ENCODE assay signal across 8 cellular contexts in genomic region chr3:13479582-13480339, GRCh38. TPM values are rescaled to one million over a fixed set of nuclear protein-coding genes. Genes with fewer than 3 reads are reported as not detected.
DNase-seq lines count a peak whose midpoint lies in the region; ATAC-seq and TF ChIP-seq lines count a peak whose summit lies in the region.

HDAC11 (plus strand) TSS chr3:13480306; CDS start chr3:13480348, 42 bp downstream.

- H3K4me1 Mint-ChIP-seq in activated naive CD8-positive, alpha-beta T cell (ENCODE audit: low read depth): peaks cover 9% of the 10 kb centered on the region
- H3K4me1 Mint-ChIP-seq in glutamatergic neuron (ENCODE audit: low read depth, unreplicated experiment) (peaks cover 13% of the 10 kb centered on the region), osteocyte (ENCODE audit: unreplicated experiment) (peaks cover 33% of the 10 kb centered on the region)

- peak within 1 kb of the TSS; percentile 79 for H3K9ac ChIP-seq in SK-N-SH

- no peak for TF ChIP-seq RAD21 in SK-N-SH (IDR thresholded peaks at IDR 0.05; ENCODE audit: low read length)

- no peak for TF ChIP-seq EP300 in SK-N-SH (IDR thresholded peaks at IDR 0.05; ENCODE audit: borderline replicate concordance in 1 of 2, low read depth in 1 of 2, low read length in 1 of 2)

- H3K79me2 ChIP-seq in SK-N-SH (ENCODE audit: insufficient read depth): no peaks in the 10 kb centered on the region

- peak within 1 kb of the TSS; percentile 93 for H2AFZ ChIP-seq in SK-N-SH (ENCODE audit: low read depth)

- peak within 1 kb of the TSS; percentile 69; the same call in 1 of the 2 replicates for H3K4me3 ChIP-seq in GM08714 (ENCODE audit: low read length)
- H3K4me3 ChIP-seq in SK-N-SH (ENCODE audit: low read depth in 2 of 2, low read length in 1 of 2): peak within 1 kb of the TSS; percentile 68 to 87
- H3K4me3 ChIP-seq in thymus (ENCODE audit: low read length): peak within 1 kb of the TSS; percentile 80

- peak; percentile 89 for DNase-seq in NCI-H1048 (lab: John Stamatoyannopoulos, UW)
- peak; percentile 100 for DNase-seq in SK-N-SH
- DNase-seq in glutamatergic neuron: peak; percentile 99
- peak; percentile 99 for DNase-seq in osteocyte (ENCODE audit: extremely low spot score, unreplicated experiment)

- H3K27ac ChIP-seq in SK-N-SH (ENCODE audit: low read depth in 2 of 2, low read length in 1 of 2): peak within 1 kb of the TSS; percentile 58 to 66; a peak in 2 of 4 replicates
- H3K27ac ChIP-seq in thymus (ENCODE audit: low read depth): peak within 1 kb of the TSS; percentile 86

- 9% methylated on average over 17 of the region's 67 CpGs for WGBS in SK-N-SH (ENCODE audit: low lambda C conversion rate)
- WGBS in thymus: under 1% methylated on average over 67 of the region's 67 CpGs

- POLR2A ChIA-PET in SK-N-SH (lab: Yijun Ruan, JAX): interaction anchor here (0.9 kb wide), 1 partner anchor 28 kb away, joined by 3 read pairs; no protein-coding TSS in a partner anchor

- H3K27ac Mint-ChIP-seq in activated naive CD8-positive, alpha-beta T cell: peak within 1 kb of the TSS; percentile 85
- H3K27ac Mint-ChIP-seq in glutamatergic neuron (ENCODE audit: unreplicated experiment) (peak within 1 kb of the TSS; percentile 96), osteocyte (ENCODE audit: unreplicated experiment) (peak within 1 kb of the TSS; percentile 75)

- peaks cover 3% of the 10 kb centered on the region for H3F3A ChIP-seq in SK-N-SH (replicated peaks; ENCODE audit: insufficient read depth)

- peak within 1 kb of the TSS; percentile 87 for H3K4me3 Mint-ChIP-seq in activated naive CD8-positive, alpha-beta T cell
- H3K4me3 Mint-ChIP-seq in glutamatergic neuron (ENCODE audit: unreplicated experiment): peak within 1 kb of the TSS; percentile 89
- H3K4me3 Mint-ChIP-seq in osteocyte (ENCODE audit: unreplicated experiment): peak within 1 kb of the TSS; percentile 84

- H3K9me2 ChIP-seq in SK-N-SH: no peaks in the 10 kb centered on the region

- H3K9me3 ChIP-seq in SK-N-SH (no peaks in the 10 kb centered on the region), thymus (ENCODE audit: control insufficient read depth) (no peaks in the 10 kb centered on the region)

- no peaks in the 10 kb centered on the region for H3K27me3 Mint-ChIP-seq in activated naive CD8-positive, alpha-beta T cell
- H3K27me3 Mint-ChIP-seq in glutamatergic neuron (ENCODE audit: unreplicated experiment) (peaks cover 7% of the 10 kb centered on the region), osteocyte (ENCODE audit: unreplicated experiment) (peaks cover 4% of the 10 kb centered on the region)

- H3K4me1 ChIP-seq in SK-N-SH (ENCODE audit: control insufficient read depth in 1 of 2, insufficient read depth in 2 of 2, low read depth in 1 of 2, low read length in 1 of 2) (peaks cover 9 to 28% of the 10 kb centered on the region in 2 experiments; a peak in 1 of 4 replicates), thymus (ENCODE audit: control insufficient read depth, insufficient read depth, low read length) (peaks cover 5% of the 10 kb centered on the region)

- H3K9me3 Mint-ChIP-seq in activated naive CD8-positive, alpha-beta T cell (ENCODE audit: low read depth): no peaks in the 10 kb centered on the region
- H3K9me3 Mint-ChIP-seq in glutamatergic neuron (ENCODE audit: unreplicated experiment) (peaks cover 2% of the 10 kb centered on the region), osteocyte (ENCODE audit: unreplicated experiment) (no peaks in the 10 kb centered on the region)

- TF ChIP-seq CTCF in SK-N-SH (IDR thresholded peaks at IDR 0.05) (no peak), glutamatergic neuron (IDR thresholded peaks at IDR 0.05; ENCODE audit: partially characterized antibody, unreplicated experiment) (peak; percentile 56), osteocyte (IDR thresholded peaks at IDR 0.05) (peak; percentile 45)

- peak within 1 kb of the TSS; percentile 97 for H3K4me2 ChIP-seq in SK-N-SH

- H4K20me1 ChIP-seq in SK-N-SH (ENCODE audit: insufficient read depth): no peaks in the 10 kb centered on the region

- CTCF ChIA-PET in SK-N-SH (lab: Yijun Ruan, JAX): interaction anchor here (0.7 to 11.1 kb wide), 5 partner anchors 16 to 170 kb away, joined by 3 to 109 read pairs (median 9); no protein-coding TSS in a partner anchor

- no peaks in the 10 kb centered on the region for H3K36me3 ChIP-seq in SK-N-SH (replicated peaks in 1 of 2; ENCODE audit: control insufficient read depth in 1 of 2, insufficient read depth in 2 of 2, low read length in 1 of 2)
- no peaks in the 10 kb centered on the region for H3K36me3 ChIP-seq in thymus (ENCODE audit: control insufficient read depth, insufficient read depth)

- no peaks in the 10 kb centered on the region for H3K36me3 Mint-ChIP-seq in activated naive CD8-positive, alpha-beta T cell
- H3K36me3 Mint-ChIP-seq in glutamatergic neuron (ENCODE audit: unreplicated experiment): no peaks in the 10 kb centered on the region
- no peaks in the 10 kb centered on the region for H3K36me3 Mint-ChIP-seq in osteocyte (ENCODE audit: unreplicated experiment)

- H3K27me3 ChIP-seq in SK-N-SH (ENCODE audit: insufficient read depth) (no peaks in the 10 kb centered on the region), thymus (ENCODE audit: control insufficient read depth, insufficient read depth) (no peaks in the 10 kb centered on the region)

- ATAC-seq in HG02588 (IDR thresholded peaks at IDR 0.05; ENCODE audit: unreplicated experiment): peak; percentile 97

TF ChIP-seq in SK-N-SH, 30 proteins besides CTCF, POLR2A, EP300 and RAD21:
- TF ChIP-seq YY1 (IDR thresholded peaks at IDR 0.05; ENCODE audit: low read depth): no peak
- TF ChIP-seq TAF1 (IDR thresholded peaks at IDR 0.05; ENCODE audit: borderline replicate concordance, low read depth, low read length): no peak
- TF ChIP-seq SIN3A (IDR thresholded peaks at IDR 0.05; ENCODE audit: borderline replicate concordance, low read depth, low read length): peak; percentile 21; the same call in 1 of the 2 replicates
- TF ChIP-seq SMC3 (IDR thresholded peaks at IDR 0.05; ENCODE audit: low read depth, low read length): no peak
- TF ChIP-seq PBX3 (IDR thresholded peaks at IDR 0.05): peak; percentile 98
- no peak for TF ChIP-seq GATA2 (CRISPR knock-in tag; IDR thresholded peaks at IDR 0.05)
- TF ChIP-seq POLR2AphosphoS5 (IDR thresholded peaks at IDR 0.05; ENCODE audit: low read depth, low read length): peak; percentile 64
- no peak for TF ChIP-seq ELF1 (IDR thresholded peaks at IDR 0.05)
- peak; percentile 34; the same call in 1 of the 2 replicates for TF ChIP-seq IRF3 (IDR thresholded peaks at IDR 0.05; ENCODE audit: low read depth, low read length)
- peak; percentile 44 for TF ChIP-seq CHD2 (IDR thresholded peaks at IDR 0.05; ENCODE audit: low read length, partially characterized antibody)

RNA-seq across cellular contexts. Expression of gene HDAC11, which starts in this region (rescaled TPM):
- polyA plus RNA-seq in SK-N-SH (2012; rRNA removed) (13.9 and 17.5 TPM in 2 replicates), thymus (10.7 TPM)
- 7.3 and 11.6 TPM in 2 replicates for polyA plus RNA-seq in SK-N-SH (2012; cell fraction: cytosol; rRNA removed)
- polyA plus RNA-seq in SK-N-SH (2012; cell fraction: nucleus; rRNA removed): 12.8 and 15.7 TPM in 2 replicates
- total RNA-seq in glutamatergic neuron (ENCODE audit: unreplicated experiment) (19.8 TPM), osteocyte (11.9 and 13.7 TPM in 2 replicates)

Comparison
In these comparisons a context has a peak if more than half of its experiments do, and no peak if none do; other contexts are left out.
1. Peak in every context shown above with its lines: DNase-seq, ATAC-seq, H3K4me3 ChIP-seq and H3K27ac ChIP-seq.